14 cellular contexts compared by ENCODE assay signal in genomic region chr5:116361979-116362577, GRCh38.
DNase-seq lines count a peak whose midpoint lies in the region; ATAC-seq, FAIRE-seq and TF ChIP-seq lines count a peak whose summit lies in the region.
"Had no signal": no experiment of that assay in that cellular context is flagged by ENCODE, and none has a peak within 500 bp of the region (broad histone marks: within the 10 kb centered on the region; RNA-seq: fewer than 3 reads in every experiment).

No MANE protein-coding gene starts in this region.

- TF ChIP-seq CTCF in K562 (IDR thresholded peaks at IDR 0.05 in 2 of 3, conservative IDR thresholded peaks at IDR 0.05 in 1 of 3; ENCODE audit: insufficient read depth in 2 of 3, low read depth in 1 of 3, low read length in 3 of 3) (no peak), sigmoid colon (IDR thresholded peaks at IDR 0.05) (no peak)

- no peak for FAIRE-seq in K562 (lab: Jason Lieb, UNC)

- H3K27me3 ChIP-seq in H7 (ENCODE audit: control insufficient read depth, insufficient read depth, low read length): no peaks in the 10 kb centered on the region
- no peaks in the 10 kb centered on the region for H3K27me3 ChIP-seq in K562 (ENCODE audit: control insufficient read depth in 2 of 2, insufficient read depth in 2 of 2, low read length in 2 of 2)
- peaks cover 14% of the 10 kb centered on the region for H3K27me3 ChIP-seq in iPS-15b (ENCODE audit: control insufficient read depth, insufficient read depth, low read length)
- no peaks in the 10 kb centered on the region for H3K27me3 ChIP-seq in sigmoid colon
- H3K27me3 ChIP-seq: MG63, tibial nerve had no signal

- H3K4me1 ChIP-seq in K562 (replicated peaks in 1 of 2; ENCODE audit: control insufficient read depth in 2 of 2, insufficient read depth in 2 of 2, low read length in 2 of 2): peaks cover 13 to 36% of the 10 kb centered on the region in 2 experiments
- H3K4me1 ChIP-seq in iPS-15b (ENCODE audit: control insufficient read depth, insufficient read depth, low read length): peaks cover 3% of the 10 kb centered on the region
- peaks cover 0 to 42% (median 30%) of the 10 kb centered on the region in 4 donors for H3K4me1 ChIP-seq in sigmoid colon

- H3K9me3 Mint-ChIP-seq in activated T-cell treated with anti-CD3 and anti-CD28 coated beads, Interleukin-2, amount 50 U/mL, for 24 hours: no peaks in the 10 kb centered on the region

- POLR2A ChIA-PET in K562 (lab: Yijun Ruan, JAX): no interaction called here

- H2AFZ ChIP-seq in K562 (ENCODE audit: low read depth, low read length): no peak overlapping the region

- H3K36me3 ChIP-seq in H7 (replicated peaks; ENCODE audit: control insufficient read depth, insufficient read depth, low read length) (no peaks in the 10 kb centered on the region), K562 (ENCODE audit: control insufficient read depth, insufficient read depth, low read length) (no peaks in the 10 kb centered on the region), iPS-15b (ENCODE audit: control insufficient read depth, insufficient read depth, low read length) (no peaks in the 10 kb centered on the region), sigmoid colon (no peaks in the 10 kb centered on the region)
- H3K36me3 ChIP-seq: MG63, tibial nerve had no signal

- H3K36me3 Mint-ChIP-seq in activated T-cell treated with anti-CD3 and anti-CD28 coated beads, Interleukin-2, amount 50 U/mL, for 24 hours (ENCODE audit: low read depth): peaks cover 30% of the 10 kb centered on the region

- no peaks in the 10 kb centered on the region for H3K9me1 ChIP-seq in K562 (ENCODE audit: control insufficient read depth, insufficient read depth, low read length)

- TF ChIP-seq POLR2A in K562 (conservative IDR thresholded peaks at IDR 0.05) (no peak), sigmoid colon (IDR thresholded peaks at IDR 0.05) (no peak)

- DNase-seq in H7 (no peak), K562 (ENCODE audit: extremely low read depth in 1 of 4, low spot score in 3 of 4) (no peak), sigmoid colon (no peak), NCI-H1092 treated with DMSO at 0.1 percent for 48 hours (lab: John Stamatoyannopoulos, UW) (no peak), NCI-H510A treated with DMSO at 0.1 percent for 48 hours (lab: John Stamatoyannopoulos, UW) (no peak)
- no peak for DNase-seq in activated T-cell treated with anti-CD3 and anti-CD28 coated beads, Interleukin-2, amount 50 U/mL, for 24 hours
- DNase-seq: activated CD4-positive, alpha-beta T cell treated with anti-CD3 and anti-CD28 coated beads for 48 hours; activated T-cell treated with anti-CD3 and anti-CD28 coated beads, Interleukin-2, amount 50 U/mL, for 1 hour; effector CD4-positive, alpha-beta T cell; MG63; NCI-H2081 treated with DMSO at 0.1 percent for 48 hours had no signal

- H3K4me1 Mint-ChIP-seq in activated T-cell treated with anti-CD3 and anti-CD28 coated beads, Interleukin-2, amount 50 U/mL, for 24 hours (ENCODE audit: low read depth): peaks cover 4% of the 10 kb centered on the region

- intact Hi-C loops in K562 (cut with micrococcal nuclease): no loop called here
- intact Hi-C loops in sigmoid colon (cut with DNase I): loop anchor here (2.0 to 5.0 kb wide), 2 partner anchors 145 to 211 kb away; no protein-coding TSS in a partner anchor

- H3K9me3 ChIP-seq in K562 (replicated peaks; ENCODE audit: control insufficient read depth, insufficient read depth, low read depth, low read length) (no peaks in the 10 kb centered on the region), iPS-15b (ENCODE audit: control insufficient read depth, insufficient read depth, low read length) (no peaks in the 10 kb centered on the region), sigmoid colon (peaks cover 0 to 2% (median 0%) of the 10 kb centered on the region in 4 donors)
- H3K9me3 ChIP-seq: MG63, tibial nerve had no signal

- TF ChIP-seq RAD21 in K562 (CRISPR knock-in tag; conservative IDR thresholded peaks at IDR 0.05 in 1 of 2, IDR thresholded peaks at IDR 0.05 in 1 of 2): no peak

- H3K79me2 ChIP-seq in K562 (ENCODE audit: control insufficient read depth, insufficient read depth, low read length): no peaks in the 10 kb centered on the region

- in situ Hi-C loops in K562 (cut with MboI): no loop called here

- H3K4me3 Mint-ChIP-seq in activated T-cell treated with anti-CD3 and anti-CD28 coated beads, Interleukin-2, amount 50 U/mL, for 24 hours: no peak overlapping the region

- no TSS peak for BruUV-seq in K562 (replicated peaks; lab: Mats Ljungman, UMichigan)

- no peak for TF ChIP-seq EP300 in K562 (IDR thresholded peaks at IDR 0.05; ENCODE audit: low read length)
- no peak for TF ChIP-seq EP300 in sigmoid colon (IDR thresholded peaks at IDR 0.05)

- no peaks in the 10 kb centered on the region for H3K27me3 Mint-ChIP-seq in activated T-cell treated with anti-CD3 and anti-CD28 coated beads, Interleukin-2, amount 50 U/mL, for 24 hours

- 36% methylated on average over 6 of the region's 6 CpGs for WGBS in K562 (ENCODE audit: insufficient coverage, low coverage, missing lambda C conversion rate)
- 81 to 89% methylated on average over 6 of the region's 6 CpGs for WGBS in sigmoid colon, 2 donors

- H3K9ac ChIP-seq in K562 (ENCODE audit: insufficient read depth in 1 of 2, low read depth in 2 of 2, low read length in 2 of 2) (no peak overlapping the region), iPS-15b (ENCODE audit: low read depth, low read length) (no peak overlapping the region)

- H3K4me2 ChIP-seq in K562 (ENCODE audit: insufficient read depth, low read length): no peak overlapping the region

- ATAC-seq in K562 (no peak), GM18502 (IDR thresholded peaks at IDR 0.05; ENCODE audit: poor library complexity, unreplicated experiment) (no peak)

- H3K27ac ChIP-seq in K562 (ENCODE audit: extremely low read depth, low read depth, low read length): no peak overlapping the region
- peak overlapping the region in 3 of 4 donors; percentile 74 to 77 (median 75) for H3K27ac ChIP-seq in sigmoid colon

- H4K20me1 ChIP-seq in K562 (replicated peaks; ENCODE audit: control insufficient read depth, insufficient read depth, low read length): no peaks in the 10 kb centered on the region

- CTCF ChIA-PET in K562 (lab: Yijun Ruan, JAX; ENCODE audit: low intra/inter-chr PET ratio): no interaction called here

- H3K4me3 ChIP-seq in H7 (ENCODE audit: insufficient read depth, low read depth, low read length) (peak overlapping the region; percentile 40; the same call in 1 of the 2 replicates), K562 (no peak overlapping the region), iPS-15b (ENCODE audit: low read depth, low read length) (peak overlapping the region; percentile 54), sigmoid colon (peak overlapping the region; percentile 30 to 52 (median 47))
- H3K4me3 ChIP-seq: MG63 had no signal

- no peak overlapping the region for H3K27ac Mint-ChIP-seq in activated T-cell treated with anti-CD3 and anti-CD28 coated beads, Interleukin-2, amount 50 U/mL, for 24 hours

TF ChIP-seq in K562, 482 proteins besides CTCF, POLR2A, EP300 and RAD21:
- TF ChIP-seq NFATC3 (IDR thresholded peaks at IDR 0.05) (no peak), BRD9 (IDR thresholded peaks at IDR 0.05; ENCODE audit: low read depth, partially characterized antibody) (no peak), ZKSCAN1 (IDR thresholded peaks at IDR 0.05; ENCODE audit: low read depth, low read length) (peak; percentile 81; the same call in 1 of the 2 replicates)
